In genomic region chr9:129421371-129421770, GRCh38 we compare ENCODE assay signal across 24 cellular contexts.
"Had no signal": no experiment of that assay in that cellular context is flagged by ENCODE, and none has a peak within 500 bp of the region (broad histone marks: within the 10 kb centered on the region; RNA-seq: fewer than 3 reads in every experiment).

No MANE protein-coding gene starts in this region.

- H3K27me3 ChIP-seq: adrenal gland, colonic mucosa, gastroesophageal sphincter, pancreas, right lobe of liver, stomach, suprapubic skin, transverse colon had no signal

- H3K9me3 ChIP-seq: adrenal gland, colonic mucosa, gastroesophageal sphincter, lower lobe of right lung, pancreas, right lobe of liver, stomach, suprapubic skin, transverse colon had no signal

- H3K4me3 ChIP-seq: adrenal gland, colonic mucosa, gastroesophageal sphincter, lower lobe of right lung, pancreas, right lobe of liver, skin epidermis, stomach, suprapubic skin, transverse colon had no signal

- H3K4me3 Mint-ChIP-seq: activated B cell treated with CpG ODN at 0.5 μM for 24 hours; activated CD4-positive, alpha-beta T cell treated with anti-CD3 and anti-CD28 coated beads for 36 hours; activated naive CD8-positive, alpha-beta T cell; activated T-cell treated with anti-CD3 and anti-CD28 coated beads, Interleukin-2, amount 50 U/mL, for 24 hours; activated T-helper 17 cell treated with anti-CD3 and anti-CD28 coated beads, Interleukin-2, amount 50 U/mL, for 72 hours; naive thymus-derived CD8-positive, alpha-beta T cell had no signal

- H3K27ac ChIP-seq: adrenal gland, colonic mucosa, epithelial cell of prostate, gastroesophageal sphincter, lower lobe of right lung, pancreas, right lobe of liver, skin epidermis, suprapubic skin, transverse colon had no signal

- H3K27ac Mint-ChIP-seq: activated B cell treated with CpG ODN at 0.5 μM for 24 hours; activated CD4-positive, alpha-beta T cell treated with anti-CD3 and anti-CD28 coated beads for 36 hours; activated naive CD8-positive, alpha-beta T cell; activated T-cell treated with anti-CD3 and anti-CD28 coated beads, Interleukin-2, amount 50 U/mL, for 24 hours had no signal

- ATAC-seq: gastroesophageal sphincter; lower lobe of right lung; naive thymus-derived CD8-positive, alpha-beta T cell; right lobe of liver had no signal

- H3K36me3 Mint-ChIP-seq: activated naive CD8-positive, alpha-beta T cell; naive thymus-derived CD8-positive, alpha-beta T cell had no signal

- H3K9me3 Mint-ChIP-seq: activated B cell treated with CpG ODN at 0.5 μM for 24 hours; activated T-cell treated with anti-CD3 and anti-CD28 coated beads, Interleukin-2, amount 50 U/mL, for 24 hours; activated T-helper 17 cell treated with anti-CD3 and anti-CD28 coated beads, Interleukin-2, amount 50 U/mL, for 72 hours; naive thymus-derived CD8-positive, alpha-beta T cell had no signal

- H3K4me1 ChIP-seq: adrenal gland, colonic mucosa, pancreas, right lobe of liver had no signal

- H3K27me3 Mint-ChIP-seq: activated CD4-positive, alpha-beta T cell treated with anti-CD3 and anti-CD28 coated beads for 36 hours; activated naive CD8-positive, alpha-beta T cell; activated T-cell treated with anti-CD3 and anti-CD28 coated beads, Interleukin-2, amount 50 U/mL, for 24 hours; activated T-helper 17 cell treated with anti-CD3 and anti-CD28 coated beads, Interleukin-2, amount 50 U/mL, for 72 hours; naive thymus-derived CD8-positive, alpha-beta T cell had no signal

- H3K36me3 ChIP-seq: adrenal gland, colonic mucosa, gastroesophageal sphincter, lower lobe of right lung, pancreas, right lobe of liver, stomach, suprapubic skin, transverse colon had no signal

- DNase-seq: activated B cell treated with CpG ODN at 0.5 μM for 24 hours; activated CD4-positive, alpha-beta T cell treated with anti-CD3 and anti-CD28 coated beads for 36 hours; activated CD4-positive, alpha-beta T cell treated with anti-CD3 and anti-CD28 coated beads, Interleukin-2, amount 50 U/mL, for 4 hours; activated CD8-positive, alpha-beta memory T cell treated with anti-CD3 and anti-CD28 coated beads for 24 hours; activated CD8-positive, alpha-beta memory T cell treated with anti-CD3 and anti-CD28 coated beads, Interleukin-2, amount 50 U/mL, for 4 hours; activated naive CD4-positive, alpha-beta T cell; activated T-cell treated with anti-CD3 and anti-CD28 coated beads, Interleukin-2, amount 50 U/mL, for 24 hours; adrenal gland; colonic mucosa; kidney; lower lobe of right lung; naive thymus-derived CD8-positive, alpha-beta T cell; right lobe of liver; stimulated activated CD4-positive, alpha-beta T cell treated with anti-CD3 and anti-CD28 coated beads, Interleukin-1b, Interleukin-23, amount 100 ng/mL, for 48 hours; stomach; T1000; transverse colon had no signal
